Comparison of ENCODE assay signal across 8 cellular contexts in the genomic region with DNA sequence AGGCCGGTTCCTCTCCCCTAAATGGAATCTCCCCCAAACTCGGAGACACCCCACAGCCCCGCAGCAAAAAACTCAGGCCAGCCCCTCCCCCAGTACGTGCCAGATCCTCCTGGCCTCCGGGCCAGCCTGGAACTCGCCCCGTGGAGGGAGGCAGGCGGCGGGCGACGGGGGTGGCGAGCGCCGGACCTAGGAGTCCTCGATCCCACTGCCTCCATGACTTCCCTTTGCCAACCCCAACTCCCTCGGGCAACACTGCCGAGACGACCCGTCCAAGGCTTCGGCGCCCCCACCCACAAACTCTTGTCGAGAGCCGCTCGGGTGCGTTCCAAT. TPM values are rescaled to one million over a fixed set of nuclear protein-coding genes. Genes with fewer than 3 reads are reported as not detected.
DNase-seq lines count a peak whose midpoint lies in the region; ATAC-seq and TF ChIP-seq lines count a peak whose summit lies in the region.

No MANE protein-coding gene starts in this region.

- H3K36me3 ChIP-seq in CD8-positive, alpha-beta memory T cell (ENCODE audit: insufficient read depth, low read length) = no peaks in the 10 kb centered on the region
- no peaks in the 10 kb centered on the region for H3K36me3 ChIP-seq in esophagus squamous epithelium

- CTCF ChIA-PET in CD8-positive, alpha-beta memory T cell (lab: Charles Lee) = interaction anchor here (1.5 kb wide), 1 partner anchor 19 kb away, joined by 3 read pairs; no protein-coding TSS in a partner anchor
- CTCF ChIA-PET in RWPE1 (lab: Yijun Ruan, JAX) = interaction anchor here (1.0 kb wide), 1 partner anchor 22 kb away, joined by 4 read pairs; no protein-coding TSS in a partner anchor

- no peaks in the 10 kb centered on the region for H3K36me3 Mint-ChIP-seq in CD8-positive, alpha-beta memory T cell
- H3K36me3 Mint-ChIP-seq in progenitor cell of endocrine pancreas (ENCODE audit: insufficient read depth) = peaks cover under 1% of the 10 kb centered on the region

- DNase-seq in CD8-positive, alpha-beta memory T cell = no peak
- peak; percentile 14 for DNase-seq in RWPE1 (ENCODE audit: low spot score)
- no peak for DNase-seq in esophagus squamous epithelium (lab: John Stamatoyannopoulos, UW)
- no peak for DNase-seq in progenitor cell of endocrine pancreas (ENCODE audit: low spot score, unreplicated experiment)
- DNase-seq in OCI-M1 (lab: John Stamatoyannopoulos, UW) = no peak
- no peak for DNase-seq in stimulated activated CD4-positive, alpha-beta T cell treated with anti-CD3 and anti-CD28 coated beads, Interleukin-2, amount 100 ng/mL, for 48 hours
- no peak for DNase-seq in occipital lobe (lab: John Stamatoyannopoulos, UW)

- no peaks in the 10 kb centered on the region for H3K9me3 Mint-ChIP-seq in CD8-positive, alpha-beta memory T cell
- no peaks in the 10 kb centered on the region for H3K9me3 Mint-ChIP-seq in progenitor cell of endocrine pancreas (ENCODE audit: low read depth)

- intact Hi-C loops in esophagus squamous epithelium (cut with DNase I) = no loop called here

- peaks cover 28 to 56% of the 10 kb centered on the region in 2 donors for H3K27me3 Mint-ChIP-seq in CD8-positive, alpha-beta memory T cell
- H3K27me3 Mint-ChIP-seq in progenitor cell of endocrine pancreas = no peaks in the 10 kb centered on the region

- peak overlapping the region; percentile 21 to 84 (median 75) for H3K4me3 Mint-ChIP-seq in CD8-positive, alpha-beta memory T cell
- H3K4me3 Mint-ChIP-seq in progenitor cell of endocrine pancreas (ENCODE audit: low read depth) = peak overlapping the region; percentile 94

- POLR2A ChIA-PET in CD8-positive, alpha-beta memory T cell (lab: Charles Lee) = no interaction called here
- POLR2A ChIA-PET in RWPE1 (lab: Yijun Ruan, JAX; ENCODE audit: low non-redundant PET) = interaction anchor here (0.6 kb wide), 1 partner anchor 26 kb away, joined by 3 read pairs; no protein-coding TSS in a partner anchor

- no peaks in the 10 kb centered on the region for H3K4me1 ChIP-seq in CD8-positive, alpha-beta memory T cell (ENCODE audit: insufficient read depth, low read length)
- H3K4me1 ChIP-seq in esophagus squamous epithelium = peaks cover 17 to 46% (median 21%) of the 10 kb centered on the region in 3 donors

- WGBS in esophagus squamous epithelium, 2 donors = 2% methylated on average over 16 of the region's 25 CpGs; no CpG with 5 or more reads in 1 of the 2 donors

- H3K27me3 ChIP-seq in CD8-positive, alpha-beta memory T cell (ENCODE audit: insufficient read depth, low read length, poor library complexity, severe bottlenecking) = peaks cover 15% of the 10 kb centered on the region
- H3K27me3 ChIP-seq in esophagus squamous epithelium = no peaks in the 10 kb centered on the region

- H3K4me3 ChIP-seq in CD8-positive, alpha-beta memory T cell (ENCODE audit: low read length) = no peak overlapping the region
- H3K4me3 ChIP-seq in esophagus squamous epithelium = peak overlapping the region; percentile 79 to 92 (median 87)

- ATAC-seq in HG03460 (IDR thresholded peaks at IDR 0.05; ENCODE audit: unreplicated experiment) = no peak

- H3K27ac ChIP-seq in CD8-positive, alpha-beta memory T cell (ENCODE audit: low read depth, low read length) = no peak overlapping the region
- peak overlapping the region; percentile 79 for H3K27ac ChIP-seq in RWPE1
- peak overlapping the region; percentile 90 to 92 (median 91) for H3K27ac ChIP-seq in esophagus squamous epithelium

- TF ChIP-seq POLR2A in esophagus squamous epithelium (IDR thresholded peaks at IDR 0.05) = no peak

- peaks cover 4 to 20% (median 4%) of the 10 kb centered on the region in 3 donors for H3K4me1 Mint-ChIP-seq in CD8-positive, alpha-beta memory T cell
- peaks cover 33% of the 10 kb centered on the region for H3K4me1 Mint-ChIP-seq in progenitor cell of endocrine pancreas (ENCODE audit: low read depth)

- TF ChIP-seq CTCF in RWPE1 (conservative IDR thresholded peaks at IDR 0.05; ENCODE audit: low read depth) (no peak), esophagus squamous epithelium (IDR thresholded peaks at IDR 0.05) (no peak), progenitor cell of endocrine pancreas (IDR thresholded peaks at IDR 0.05; ENCODE audit: unreplicated experiment) (no peak)

- H3K27ac Mint-ChIP-seq in CD8-positive, alpha-beta memory T cell = no peak overlapping the region
- peak overlapping the region; percentile 96 for H3K27ac Mint-ChIP-seq in progenitor cell of endocrine pancreas

- H3K9me3 ChIP-seq in CD8-positive, alpha-beta memory T cell (ENCODE audit: low read length) = no peaks in the 10 kb centered on the region
- H3K9me3 ChIP-seq in esophagus squamous epithelium = no peaks in the 10 kb centered on the region

RNA-seq across cellular contexts. Expression of gene ADCY6, which starts 0.4 kb away (rescaled TPM):
- total RNA-seq in CD8-positive, alpha-beta memory T cell = under 1 TPM; 0.04 to 0.37 TPM
- polyA plus RNA-seq in CD8-positive, alpha-beta memory T cell = not detected
- total RNA-seq in esophagus squamous epithelium (10 to 100 TPM; 11.5 to 14.7 (median 13.9) TPM), progenitor cell of endocrine pancreas (120 and 128 TPM in 2 replicates), occipital lobe (31.5 TPM)

RNA-seq across cellular contexts. Expression of gene CACNB3, which starts 29.8 kb away (rescaled TPM):
- total RNA-seq in CD8-positive, alpha-beta memory T cell = 1 to 10 TPM; 6.3 to 6.6 TPM
- polyA plus RNA-seq in CD8-positive, alpha-beta memory T cell = 3.2 TPM
- total RNA-seq in esophagus squamous epithelium = 10 to 100 TPM; 13.4 to 19.5 (median 14.0) TPM
- 72.3 and 73.9 TPM in 2 replicates for total RNA-seq in progenitor cell of endocrine pancreas
- 44.3 TPM for total RNA-seq in occipital lobe

Comparison
In these comparisons a context has a peak if more than half of its experiments do, and no peak if none do; other contexts are left out.
1. RNA of gene ADCY6, which starts 0.4 kb away (total RNA-seq): 120 to 128 TPM in progenitor cell of endocrine pancreas, 31.5 TPM in occipital lobe (single experiment) and 11.5 to 14.7 TPM in esophagus squamous epithelium; 0.04 to 0.37 TPM in CD8-positive, alpha-beta memory T cell; every median in the first group is over 4 times any median in the second.